16 cellular contexts compared by ENCODE assay signal in the genomic region with DNA sequence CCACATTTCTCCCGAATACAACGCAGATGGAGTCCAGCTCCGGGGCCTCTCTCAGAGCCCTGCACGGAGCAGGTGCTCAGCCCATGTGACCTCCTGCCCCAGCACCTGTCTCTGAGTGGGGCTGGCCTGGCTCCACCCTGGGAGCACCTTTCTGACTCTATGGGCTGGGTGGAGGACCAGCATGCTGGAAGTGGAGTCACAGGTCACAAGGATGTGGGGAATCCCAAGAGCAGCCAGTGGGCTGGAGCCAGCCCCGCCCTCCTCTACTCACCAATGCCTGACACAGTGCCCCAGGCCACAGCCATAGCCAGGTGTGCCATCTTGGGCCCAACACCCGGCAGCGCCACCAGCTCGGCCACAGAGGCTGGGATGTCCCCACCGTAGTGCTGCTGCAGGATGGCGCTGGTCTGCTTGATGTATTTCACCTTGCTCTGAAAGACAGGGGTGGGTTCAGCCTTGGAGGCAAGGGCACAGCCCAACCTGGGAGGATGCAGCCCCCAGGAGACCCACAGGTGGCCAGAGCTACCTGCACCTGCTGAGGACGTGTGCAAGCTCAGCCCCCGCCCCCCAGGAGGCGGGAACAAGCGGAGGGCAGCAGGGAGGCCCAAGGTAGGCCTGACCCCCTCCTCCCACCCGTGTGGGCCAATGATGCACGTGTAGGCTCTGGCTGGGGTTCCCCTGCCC. TPM values are rescaled to one million over a fixed set of nuclear protein-coding genes. Genes with fewer than 3 reads are reported as not detected.
DNase-seq lines count a peak whose midpoint lies in the region; ATAC-seq and TF ChIP-seq lines count a peak whose summit lies in the region.
"Had no signal": no experiment of that assay in that cellular context is flagged by ENCODE, and none has a peak within 500 bp of the region (broad histone marks: within the 10 kb centered on the region; RNA-seq: fewer than 3 reads in every experiment).

No MANE protein-coding gene starts in this region.

- H3K4me1 ChIP-seq in BLaER1, result peaks cover 86% of the 10 kb centered on the region
- no peaks in the 10 kb centered on the region for H3K4me1 ChIP-seq in HEK293 (ENCODE audit: control insufficient read depth, insufficient read depth, low read length)
- peaks cover 31% of the 10 kb centered on the region for H3K4me1 ChIP-seq in psoas muscle

- H3K9me3 ChIP-seq in BLaER1, result no peaks in the 10 kb centered on the region
- H3K9me3 ChIP-seq in HEK293 (ENCODE audit: control insufficient read depth, insufficient read depth, low read depth, low read length), result no peaks in the 10 kb centered on the region
- no peaks in the 10 kb centered on the region for H3K9me3 ChIP-seq in psoas muscle

- 0 out of 2 replicates have a peak, but pooled peaks cover 7% of the 10 kb centered on the region for H3K36me3 ChIP-seq in BLaER1
- H3K36me3 ChIP-seq in HEK293 (ENCODE audit: control insufficient read depth in 2 of 2, insufficient read depth in 1 of 2, low read length in 2 of 2), result peaks cover 0 to 11% of the 10 kb centered on the region in 2 experiments; a peak in 2 of 3 replicates
- H3K36me3 ChIP-seq in psoas muscle (ENCODE audit: insufficient read depth in 1 of 2, low read depth in 1 of 2), result no peaks in the 10 kb centered on the region

- peak overlapping the region; percentile 58 for H3K27ac Mint-ChIP-seq in dendritic cell treated with granulocyte-macrophage colony-stimulating factor and Interleukin-4, amounts not matched to agents 40 ng/mL and 50 ng/mL, for 4 days

- H3K9ac ChIP-seq in BLaER1, result peak overlapping the region; percentile 63; the same call in 1 of the 2 replicates

- POLR2A ChIA-PET in HEK293 (lab: Yijun Ruan, JAX), result interaction anchor here (0.5 kb wide), 1 partner anchor 23 kb away, joined by 3 read pairs; no protein-coding TSS in a partner anchor

- H3K4me1 Mint-ChIP-seq in dendritic cell treated with granulocyte-macrophage colony-stimulating factor and Interleukin-4, amounts not matched to agents 40 ng/mL and 50 ng/mL, for 4 days (ENCODE audit: low read depth), result peaks cover 50% of the 10 kb centered on the region

- ATAC-seq in psoas muscle, result no peak
- ATAC-seq in GM18873 (IDR thresholded peaks at IDR 0.05; ENCODE audit: low FRiP score, unreplicated experiment), result no peak
- no peak for ATAC-seq in GM18858 (IDR thresholded peaks at IDR 0.05; ENCODE audit: unreplicated experiment)
- no peak for ATAC-seq in HG03457 (IDR thresholded peaks at IDR 0.05; ENCODE audit: unreplicated experiment)

- no peaks in the 10 kb centered on the region for H3K9me3 Mint-ChIP-seq in dendritic cell treated with granulocyte-macrophage colony-stimulating factor and Interleukin-4, amounts not matched to agents 40 ng/mL and 50 ng/mL, for 4 days
- H3K9me3 Mint-ChIP-seq: brain had no signal

- TF ChIP-seq CTCF in HEK293 (tag by site-specific recombination; IDR thresholded peaks at IDR 0.05), result no peak
- no peak for TF ChIP-seq CTCF in psoas muscle (IDR thresholded peaks at IDR 0.05)

- DNase-seq in psoas muscle (no peak), UCSD-AML1 (lab: John Stamatoyannopoulos, UW; ENCODE audit: unreplicated experiment) (no peak)
- DNase-seq: activated naive CD4-positive, alpha-beta T cell treated with Interleukin-2 at 50 U/mL for 16 hours; MM.1S; NCI-H748 treated with DMSO at 0.1 percent for 48 hours; SIG-M5; stimulated activated CD4-positive, alpha-beta T cell treated with anti-CD3 and anti-CD28 coated beads, Interleukin-15, amount 100 ng/mL, for 24 hours had no signal

- H3K4me3 ChIP-seq in BLaER1 (0 out of 2 replicates have a peak overlapping the region, but pooled peaks have one; percentile 34), HEK293 (ENCODE audit: low read depth, low read length) (no peak overlapping the region), psoas muscle (peak overlapping the region; percentile 1)

- H4K20me1 ChIP-seq in BLaER1, result 0 out of 2 replicates have a peak, but pooled peaks cover 4% of the 10 kb centered on the region

- peak overlapping the region; percentile 99 for H3K4me2 ChIP-seq in BLaER1

- H3K27ac ChIP-seq in BLaER1 (peak overlapping the region; percentile 69), HEK293 (ENCODE audit: extremely low read depth, low read depth, low read length) (no peak overlapping the region), psoas muscle (peak overlapping the region; percentile 4)
- H3K27ac ChIP-seq: C4-2B had no signal

- H3K4me3 Mint-ChIP-seq in dendritic cell treated with granulocyte-macrophage colony-stimulating factor and Interleukin-4, amounts not matched to agents 40 ng/mL and 50 ng/mL, for 4 days, result peak overlapping the region; percentile 59

- no peaks in the 10 kb centered on the region for H3K27me3 Mint-ChIP-seq in dendritic cell treated with granulocyte-macrophage colony-stimulating factor and Interleukin-4, amounts not matched to agents 40 ng/mL and 50 ng/mL, for 4 days

- intact Hi-C loops in dendritic cell treated with granulocyte-macrophage colony-stimulating factor and Interleukin-4, amounts not matched to agents 40 ng/mL and 50 ng/mL, for 4 days (cut with micrococcal nuclease), result no loop called here
- intact Hi-C loops in psoas muscle (cut with DNase I), result no loop called here

- no peaks in the 10 kb centered on the region for H3K27me3 ChIP-seq in BLaER1
- H3K27me3 ChIP-seq in psoas muscle (ENCODE audit: insufficient read depth in 3 of 3, low read length in 2 of 3), result no peaks in the 10 kb centered on the region

- 71 to 78% (median 78%) methylated on average over 14 to 16 of the region's 16 CpGs for WGBS in psoas muscle, 3 donors

- H3K36me3 Mint-ChIP-seq in dendritic cell treated with granulocyte-macrophage colony-stimulating factor and Interleukin-4, amounts not matched to agents 40 ng/mL and 50 ng/mL, for 4 days (ENCODE audit: low read depth), result peaks cover 18% of the 10 kb centered on the region
- H3K36me3 Mint-ChIP-seq: brain had no signal

- CTCF ChIA-PET in HEK293 (lab: Yijun Ruan, JAX), result interaction anchor here (1.0 kb wide), 1 partner anchor 97 kb away, joined by 3 read pairs; no protein-coding TSS in a partner anchor

TF ChIP-seq in HEK293, 187 proteins besides CTCF, POLR2A, EP300 and RAD21 (continues in another document):
- TF ChIP-seq ZNF654 (tag by site-specific recombination; IDR thresholded peaks at IDR 0.05; ENCODE audit: low read depth), result no peak
- TF ChIP-seq ZBTB7A (tag by site-specific recombination; IDR thresholded peaks at IDR 0.05; ENCODE audit: low read depth), result no peak
- TF ChIP-seq, protein P1, sequence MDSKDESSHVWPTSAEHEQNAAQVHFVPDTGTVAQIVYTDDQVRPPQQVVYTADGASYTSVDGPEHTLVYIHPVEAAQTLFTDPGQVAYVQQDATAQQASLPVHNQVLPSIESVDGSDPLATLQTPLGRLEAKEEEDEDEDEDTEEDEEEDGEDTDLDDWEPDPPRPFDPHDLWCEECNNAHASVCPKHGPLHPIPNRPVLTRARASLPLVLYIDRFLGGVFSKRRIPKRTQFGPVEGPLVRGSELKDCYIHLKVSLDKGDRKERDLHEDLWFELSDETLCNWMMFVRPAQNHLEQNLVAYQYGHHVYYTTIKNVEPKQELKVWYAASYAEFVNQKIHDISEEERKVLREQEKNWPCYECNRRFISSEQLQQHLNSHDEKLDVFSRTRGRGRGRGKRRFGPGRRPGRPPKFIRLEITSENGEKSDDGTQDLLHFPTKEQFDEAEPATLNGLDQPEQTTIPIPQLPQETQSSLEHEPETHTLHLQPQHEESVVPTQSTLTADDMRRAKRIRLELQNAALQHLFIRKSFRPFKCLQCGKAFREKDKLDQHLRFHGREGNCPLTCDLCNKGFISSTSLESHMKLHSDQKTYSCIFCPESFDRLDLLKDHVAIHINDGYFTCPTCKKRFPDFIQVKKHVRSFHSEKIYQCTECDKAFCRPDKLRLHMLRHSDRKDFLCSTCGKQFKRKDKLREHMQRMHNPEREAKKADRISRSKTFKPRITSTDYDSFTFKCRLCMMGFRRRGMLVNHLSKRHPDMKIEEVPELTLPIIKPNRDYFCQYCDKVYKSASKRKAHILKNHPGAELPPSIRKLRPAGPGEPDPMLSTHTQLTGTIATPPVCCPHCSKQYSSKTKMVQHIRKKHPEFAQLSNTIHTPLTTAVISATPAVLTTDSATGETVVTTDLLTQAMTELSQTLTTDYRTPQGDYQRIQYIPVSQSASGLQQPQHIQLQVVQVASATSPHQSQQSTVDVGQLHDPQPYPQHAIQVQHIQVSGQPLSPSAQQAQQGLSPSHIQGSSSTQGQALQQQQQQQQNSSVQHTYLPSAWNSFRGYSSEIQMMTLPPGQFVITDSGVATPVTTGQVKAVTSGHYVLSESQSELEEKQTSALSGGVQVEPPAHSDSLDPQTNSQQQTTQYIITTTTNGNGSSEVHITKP (tag by site-specific recombination; IDR thresholded peaks at IDR 0.05), result no peak
- no peak for TF ChIP-seq ZNF558 (tag by site-specific recombination; IDR thresholded peaks at IDR 0.05)
- TF ChIP-seq ZNF791 (tag by site-specific recombination; IDR thresholded peaks at IDR 0.05), result no peak
- 0 out of 2 replicates have a peak, but pooled peaks have one; percentile 22 for TF ChIP-seq ZNF10 (tag by site-specific recombination; IDR thresholded peaks at IDR 0.05)
- no peak for TF ChIP-seq ZNF670 (tag by site-specific recombination; IDR thresholded peaks at IDR 0.05; ENCODE audit: low read depth)

RNA-seq across cellular contexts. Expression of a gene that starts 4.2 kb away (rescaled TPM):
- total RNA-seq in psoas muscle, result 10 to 100 TPM in 1 of 4 donors, 1 to 10 TPM in 3; 3.1 to 11.9 (median 4.8) TPM
- 10 to 100 TPM in 2 of 3 donors, 1 to 10 TPM in 1; 8.0 to 17.7 (median 16.8) TPM for polyA plus RNA-seq in psoas muscle

RNA-seq across cellular contexts. Expression of a gene that starts 4.3 kb away (rescaled TPM):
- total RNA-seq in psoas muscle, result 10 to 100 TPM; 60.8 to 89.9 (median 73.8) TPM
- 10 to 100 TPM; 27.8 to 43.0 (median 29.7) TPM for polyA plus RNA-seq in psoas muscle

RNA-seq across cellular contexts. Expression of a gene that starts 16.7 kb away (rescaled TPM):
- total RNA-seq in psoas muscle, result 100 to 1,000 TPM in 1 of 4 donors, 10 to 100 TPM in 3; 61.6 to 156 (median 90.4) TPM
- 10 to 100 TPM; 76.4 to 90.8 (median 86.2) TPM for polyA plus RNA-seq in psoas muscle

RNA-seq across cellular contexts. Expression of a gene that starts 23.9 kb away (rescaled TPM):
- total RNA-seq in psoas muscle, result under 1 TPM in 1 of 4 donors, not detected in 3; 0.66 TPM
- polyA plus RNA-seq in psoas muscle, result under 1 TPM in 2 of 3 donors, not detected in 1; 0.14 to 0.43 TPM
- total RNA-seq: osteoblast had no signal

RNA-seq across cellular contexts. Expression of a gene that starts 33.8 kb away (rescaled TPM):
- 10 to 100 TPM; 27.4 to 46.6 (median 44.8) TPM for total RNA-seq in psoas muscle
- 10 to 100 TPM; 35.6 to 58.8 (median 51.9) TPM for polyA plus RNA-seq in psoas muscle
